In genomic region chr14:95696741-95697140, GRCh38 we compare ENCODE assay signal across 26 cellular contexts. TPM values are rescaled to one million over a fixed set of nuclear protein-coding genes. Genes with fewer than 3 reads are reported as not detected.
"Had no signal": no experiment of that assay in that cellular context is flagged by ENCODE, and none has a peak within 500 bp of the region (broad histone marks: within the 10 kb centered on the region; RNA-seq: fewer than 3 reads in every experiment).

No MANE protein-coding gene starts in this region.

- H3K27ac ChIP-seq: cardiac muscle cell, epithelial cell of prostate, foreskin keratinocyte, hepatocyte, lower lobe of right lung, neutrophil, parathyroid adenoma, sigmoid colon, tibial artery had no signal

- H3K79me2 ChIP-seq: hepatocyte, parathyroid adenoma had no signal

- H3K27me3 ChIP-seq: foreskin keratinocyte had no signal

- DNase-seq: activated CD4-positive, alpha-beta T cell treated with anti-CD3 and anti-CD28 coated beads, Interleukin-2, amount 50 U/mL, for 1 hour; activated CD8-positive, alpha-beta memory T cell treated with anti-CD3 and anti-CD28 coated beads, Interleukin-2, amount 50 U/mL, for 48 hours; activated gamma-delta T cell; activated T-cell treated with anti-CD3 and anti-CD28 coated beads, Interleukin-2, amount 50 U/mL, for 72 hours; amniotic stem cell; dermis blood vessel endothelial cell; foreskin keratinocyte; left cardiac atrium; lower lobe of right lung; natural killer cell; sigmoid colon; stimulated activated CD4-positive, alpha-beta T cell treated with anti-CD3 and anti-CD28 coated beads, Interleukin-4, amount 100 ng/mL, for 4 hours; stimulated activated naive CD4-positive, alpha-beta T cell; substantia nigra; T1000; tibial artery had no signal

- H3K4me2 ChIP-seq: hepatocyte had no signal

- H3K4me3 Mint-ChIP-seq: activated T-cell treated with anti-CD3 and anti-CD28 coated beads, Interleukin-2, amount 50 U/mL, for 72 hours; natural killer cell had no signal

- H3K9ac ChIP-seq: parathyroid adenoma had no signal

- H3K4me3 ChIP-seq: cardiac muscle cell, hepatocyte, lower lobe of right lung, sigmoid colon, tibial artery had no signal

- H3K4me1 ChIP-seq: foreskin keratinocyte, lower lobe of right lung had no signal

- ATAC-seq: activated naive CD4-positive, alpha-beta T cell treated with anti-CD3 and anti-CD28 coated beads, Interleukin-2, amount 50 U/mL, for 72 hours; activated T-cell treated with anti-CD3 and anti-CD28 coated beads, Interleukin-2, amount 50 U/mL, for 72 hours; foreskin keratinocyte; left cardiac atrium; lower lobe of right lung; natural killer cell had no signal

- H3K36me3 ChIP-seq: cardiac muscle cell, lower lobe of right lung, neutrophil, sigmoid colon, tibial artery had no signal

- H3K9me3 ChIP-seq: lower lobe of right lung, neutrophil, sigmoid colon, tibial artery had no signal

- H3K4me1 Mint-ChIP-seq: natural killer cell had no signal

- H2AFZ ChIP-seq: hepatocyte, parathyroid adenoma had no signal

- H3K36me3 Mint-ChIP-seq: activated naive CD4-positive, alpha-beta T cell treated with anti-CD3 and anti-CD28 coated beads, Interleukin-2, amount 50 U/mL, for 72 hours; natural killer cell had no signal

- H3K9me3 Mint-ChIP-seq: activated naive CD4-positive, alpha-beta T cell treated with anti-CD3 and anti-CD28 coated beads, Interleukin-2, amount 50 U/mL, for 72 hours; activated T-cell treated with anti-CD3 and anti-CD28 coated beads, Interleukin-2, amount 50 U/mL, for 72 hours; natural killer cell had no signal

- H3K27ac Mint-ChIP-seq: activated naive CD4-positive, alpha-beta T cell treated with anti-CD3 and anti-CD28 coated beads, Interleukin-2, amount 50 U/mL, for 72 hours; activated T-cell treated with anti-CD3 and anti-CD28 coated beads, Interleukin-2, amount 50 U/mL, for 72 hours; natural killer cell had no signal

RNA-seq across cellular contexts. Expression of gene TCL1B, which starts 10.5 kb away (rescaled TPM):
- total RNA-seq: activated naive CD4-positive, alpha-beta T cell treated with anti-CD3 and anti-CD28 coated beads, Interleukin-2, amount 50 U/mL, for 72 hours; activated T-cell treated with anti-CD3 and anti-CD28 coated beads, Interleukin-2, amount 50 U/mL, for 72 hours; cardiac muscle cell; chondrocyte; dermis blood vessel endothelial cell; fibroblast of lung; foreskin keratinocyte; left cardiac atrium; lower lobe of right lung; mesenteric fat pad; natural killer cell; sigmoid colon; T-helper 1 cell treated with Interleukin-12 subunit alpha and Interleukin-12 subunit beta and Interleukin-4 antibody, amounts not matched to agents 30 ng/mL and 1 ng/mL, for 36 hours had no signal
- polyA plus RNA-seq: cardiac muscle cell, fibroblast of lung, foreskin keratinocyte, hepatocyte had no signal

RNA-seq across cellular contexts. Expression of gene TCL1A, which starts 17.2 kb away (rescaled TPM):
- total RNA-seq: activated naive CD4-positive, alpha-beta T cell treated with anti-CD3 and anti-CD28 coated beads, Interleukin-2, amount 50 U/mL, for 72 hours; cardiac muscle cell; chondrocyte; dermis blood vessel endothelial cell; fibroblast of lung; foreskin keratinocyte; hepatocyte; left cardiac atrium; lower lobe of right lung; mesenteric fat pad; sigmoid colon; T-helper 1 cell treated with Interleukin-12 subunit alpha and Interleukin-12 subunit beta and Interleukin-4 antibody, amounts not matched to agents 30 ng/mL and 1 ng/mL, for 36 hours had no signal
- polyA plus RNA-seq: cardiac muscle cell, fibroblast of lung, foreskin keratinocyte, hepatocyte had no signal
